In the genomic region with DNA sequence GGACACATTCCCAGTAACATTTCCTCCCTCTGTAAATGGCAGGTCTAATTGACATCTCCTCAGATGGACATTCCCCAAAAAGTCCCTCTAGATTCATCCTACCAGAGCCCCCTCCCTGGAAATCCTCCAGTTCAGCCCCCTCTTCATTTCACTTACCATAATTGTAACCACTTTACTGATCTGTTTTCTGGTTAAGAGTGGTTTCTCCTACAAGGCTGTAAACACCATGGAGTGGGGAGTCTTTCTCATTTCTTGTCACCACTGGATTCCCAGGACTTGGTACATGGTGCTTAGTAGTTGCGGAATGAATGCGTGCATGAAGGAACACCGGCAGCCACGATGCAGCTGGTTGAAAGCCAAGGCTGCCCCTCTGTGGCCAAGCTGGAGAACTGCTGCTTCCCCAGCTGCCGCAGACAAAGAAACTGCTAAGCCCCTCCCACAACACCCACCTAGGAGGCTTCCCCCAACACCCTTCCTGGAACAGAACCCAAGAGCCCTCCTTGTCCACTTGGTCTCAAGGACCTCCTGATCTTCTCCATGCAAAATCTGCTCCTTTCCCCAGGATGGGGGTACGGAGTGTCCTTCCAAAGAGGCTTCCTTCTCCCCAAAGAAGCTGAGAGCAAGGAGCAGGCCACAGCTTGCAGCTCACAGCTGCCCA, we compare ENCODE assay signal across 9 cellular contexts. TPM values are rescaled to one million over a fixed set of nuclear protein-coding genes. Genes with fewer than 3 reads are reported as not detected.
A peak's percentile ranks its signal among the peaks of the same experiment; 100 is the strongest.
DNase-seq lines count a peak whose midpoint lies in the region; ATAC-seq and TF ChIP-seq lines count a peak whose summit lies in the region.
"Had no signal": no experiment of that assay in that cellular context is flagged by ENCODE, and none has a peak within 500 bp of the region (broad histone marks: within the 10 kb centered on the region; RNA-seq: fewer than 3 reads in every experiment).

No MANE protein-coding gene starts in this region.

- H3K4me1 ChIP-seq in mesendoderm (ENCODE audit: control insufficient read depth, low read depth, low read length) = peaks cover 2% of the 10 kb centered on the region

- H3K9me3 Mint-ChIP-seq in endothelial cell (ENCODE audit: unreplicated experiment) = no peaks in the 10 kb centered on the region
- H3K9me3 Mint-ChIP-seq: T-helper 1 cell treated with Interleukin-12 subunit alpha and Interleukin-12 subunit beta and Interleukin-4 antibody, amounts not matched to agents 30 μg/mL and 1 μg/mL, for 36 hours had no signal

- no peak overlapping the region for H3K4me3 Mint-ChIP-seq in endothelial cell (ENCODE audit: unreplicated experiment)
- H3K4me3 Mint-ChIP-seq: T-helper 1 cell treated with Interleukin-12 subunit alpha and Interleukin-12 subunit beta and Interleukin-4 antibody, amounts not matched to agents 30 μg/mL and 1 μg/mL, for 36 hours had no signal

- H3K4me2 ChIP-seq in mesendoderm (ENCODE audit: low read length) = no peak overlapping the region

- ATAC-seq in HG02885 (IDR thresholded peaks at IDR 0.05; ENCODE audit: poor library complexity, unreplicated experiment) = peak; percentile 54
- ATAC-seq in HG02870 (IDR thresholded peaks at IDR 0.05; ENCODE audit: unreplicated experiment) = no peak

- no peak overlapping the region for H3K4ac ChIP-seq in mesendoderm (ENCODE audit: low read depth, low read length)

- H3K79me1 ChIP-seq in mesendoderm (ENCODE audit: low read length) = no peaks in the 10 kb centered on the region

- H3K79me2 ChIP-seq in mesendoderm (ENCODE audit: control insufficient read depth, insufficient read depth, low read length) = no peaks in the 10 kb centered on the region

- no peak overlapping the region for H3K27ac Mint-ChIP-seq in endothelial cell (ENCODE audit: unreplicated experiment)
- H3K27ac Mint-ChIP-seq: T-helper 1 cell treated with Interleukin-12 subunit alpha and Interleukin-12 subunit beta and Interleukin-4 antibody, amounts not matched to agents 30 μg/mL and 1 μg/mL, for 36 hours had no signal

- H3K4me1 Mint-ChIP-seq in endothelial cell (ENCODE audit: unreplicated experiment) = peaks cover 6% of the 10 kb centered on the region

- no peak overlapping the region for H3K23ac ChIP-seq in mesendoderm (ENCODE audit: low read length)

- TF ChIP-seq CTCF in endothelial cell (IDR thresholded peaks at IDR 0.05; ENCODE audit: unreplicated experiment) = peak; percentile 79

- no peak overlapping the region for H2BK5ac ChIP-seq in mesendoderm (ENCODE audit: low read length)

- peak; percentile 92 for DNase-seq in D341Med (ENCODE audit: low spot score)
- DNase-seq in NCI-H82 (lab: John Stamatoyannopoulos, UW) = peak; percentile 89
- peak; percentile 27 to 54 for DNase-seq in activated CD8-positive, alpha-beta memory T cell treated with anti-CD3 and anti-CD28 coated beads for 1 hour (ENCODE audit: extremely low read depth in 1 of 2, low read depth in 1 of 2)
- DNase-seq in endothelial cell (ENCODE audit: low spot score) = peak; percentile 85
- peak; percentile 86 for DNase-seq in mesendoderm
- peak; percentile 63 for DNase-seq in stimulated activated CD8-positive, alpha-beta memory T cell treated with anti-CD3 and anti-CD28 coated beads, Interleukin-15, amount 100 ng/mL, for 48 hours (ENCODE audit: low read depth in 2 of 2)

- peaks cover 2% of the 10 kb centered on the region for H3K27me3 Mint-ChIP-seq in endothelial cell (ENCODE audit: unreplicated experiment)

- H3K27ac ChIP-seq in mesendoderm (ENCODE audit: low read depth, low read length) = no peak overlapping the region

- H4K5ac ChIP-seq in mesendoderm (ENCODE audit: low read length) = peak overlapping the region; percentile 91

- no peak overlapping the region for H2BK15ac ChIP-seq in mesendoderm (replicated peaks; ENCODE audit: low read depth)

- no peaks in the 10 kb centered on the region for H3K27me3 ChIP-seq in mesendoderm (ENCODE audit: insufficient read depth, low read length, poor library complexity)

- peak overlapping the region; percentile 73 for H3K56ac ChIP-seq in mesendoderm (ENCODE audit: low read length)

- H3K4me3 ChIP-seq in mesendoderm (ENCODE audit: low read length) = no peak overlapping the region

- H3K36me3 Mint-ChIP-seq in endothelial cell (ENCODE audit: low read depth, unreplicated experiment) = peaks cover 3% of the 10 kb centered on the region

- H3K36me3 ChIP-seq in mesendoderm (ENCODE audit: control insufficient read depth, insufficient read depth, low read length) = no peaks in the 10 kb centered on the region

- no peak overlapping the region for H2AK5ac ChIP-seq in mesendoderm (ENCODE audit: low read length)

- peak overlapping the region; percentile 64 for H3K9ac ChIP-seq in mesendoderm (ENCODE audit: low read length)

- no CpG with 5 or more reads among the region's 6 CpGs for WGBS in mesendoderm (ENCODE audit: extremely low coverage, insufficient coverage, low lambda C conversion rate)

- H3K18ac ChIP-seq in mesendoderm (ENCODE audit: low read length) = no peak overlapping the region

- H2BK120ac ChIP-seq in mesendoderm (ENCODE audit: low read depth, low read length) = no peak overlapping the region

- no peak overlapping the region for H4K8ac ChIP-seq in mesendoderm (ENCODE audit: low read depth, low read length)

RNA-seq across cellular contexts. Expression of gene SCARF2, which starts 18.6 kb away (rescaled TPM):
- total RNA-seq in endothelial cell (ENCODE audit: unreplicated experiment) = 8.1 TPM
- polyA plus RNA-seq in mesendoderm (2013, experiment 1 of 2) = 7.9 TPM
- 7.1 TPM for polyA plus RNA-seq in mesendoderm (2013, experiment 2 of 2)

RNA-seq across cellular contexts. Expression of gene KLHL22, which starts 39.4 kb away (rescaled TPM):
- 19.4 TPM for total RNA-seq in endothelial cell (ENCODE audit: unreplicated experiment)
- 1.9 TPM for polyA plus RNA-seq in mesendoderm (2013, experiment 1 of 2)
- polyA plus RNA-seq in mesendoderm (2013, experiment 2 of 2) = 1.8 TPM

RNA-seq across cellular contexts. Expression of gene MED15, which starts 51.2 kb away (rescaled TPM):
- total RNA-seq in endothelial cell (ENCODE audit: unreplicated experiment) = 165 TPM
- 33.8 TPM for polyA plus RNA-seq in mesendoderm (2013, experiment 1 of 2)
- polyA plus RNA-seq in mesendoderm (2013, experiment 2 of 2) = 33.3 TPM

Comparison
In these comparisons a context has a peak if more than half of its experiments do, and no peak if none do; other contexts are left out.
1. DNase-seq: peak in every context shown above with its lines; median percentile 92 in D341Med; 89 in NCI-H82; 86 in mesendoderm; 85 in endothelial cell; 63 in stimulated activated CD8-positive, alpha-beta memory T cell treated with anti-CD3 and anti-CD28 coated beads, Interleukin-15, amount 100 ng/mL, for 48 hours; 40 in activated CD8-positive, alpha-beta memory T cell treated with anti-CD3 and anti-CD28 coated beads for 1 hour.